Comparison of ENCODE assay signal across 8 cellular contexts in the genomic region with DNA sequence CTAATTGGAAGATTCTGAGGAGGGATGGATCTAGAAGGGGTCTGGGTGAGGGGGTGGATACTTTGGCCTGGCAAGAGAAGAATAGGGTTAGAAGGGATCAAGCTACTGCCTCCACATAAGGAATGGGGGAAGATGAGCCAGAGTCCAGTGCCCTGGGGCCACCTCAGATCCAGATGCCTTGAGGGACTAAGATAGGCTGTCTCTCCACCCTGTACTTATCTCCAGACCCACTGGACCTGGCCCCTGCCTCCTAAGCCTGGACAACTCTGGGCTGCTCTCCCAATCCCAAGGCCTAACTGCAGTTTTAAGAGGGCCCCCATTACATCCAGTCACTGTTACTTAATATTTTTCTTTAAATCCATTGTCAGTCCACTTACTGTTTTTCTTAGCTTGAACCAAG. TPM values are rescaled to one million over a fixed set of nuclear protein-coding genes. Genes with fewer than 3 reads are reported as not detected.
DNase-seq lines count a peak whose midpoint lies in the region; ATAC-seq and TF ChIP-seq lines count a peak whose summit lies in the region.

No MANE protein-coding gene starts in this region.

- no peaks in the 10 kb centered on the region for H3K9me2 ChIP-seq in HCT116 (ENCODE audit: insufficient read depth)

- no TSS peak for BruUV-seq in HCT116 (replicated peaks; lab: Mats Ljungman, UMichigan)

- H3K36me3 Mint-ChIP-seq in activated CD8-positive, alpha-beta T cell treated with anti-CD3 and anti-CD28 coated beads, Interleukin-2, amount 10 ng/mL, durations not matched to agents 7 days and 5 days (ENCODE audit: low read depth) = peaks cover 5% of the 10 kb centered on the region
- peaks cover 37% of the 10 kb centered on the region for H3K36me3 Mint-ChIP-seq in stimulated activated effector memory CD8-positive, alpha-beta T cell treated with anti-CD3 and anti-CD28 coated beads, Interleukin-12 subunit alpha, Interleukin-12 subunit beta, amount 100 ng/mL, for 72 hours

- intact Hi-C loops in HCT116 (cut with micrococcal nuclease) = no loop called here

- H3K4me2 ChIP-seq in HCT116 (ENCODE audit: low read length) = peak overlapping the region; percentile 84

- POLR2A ChIA-PET in HCT116 (lab: Charles Lee) = no interaction called here
- POLR2A ChIA-PET in activated CD8-positive, alpha-beta T cell treated with anti-CD3 and anti-CD28 coated beads, Interleukin-2, amount 10 ng/mL, durations not matched to agents 7 days and 5 days (lab: Charles Lee) = interaction anchor here (1.2 kb wide), 1 partner anchor 13 kb away, joined by 3 read pairs; no protein-coding TSS in a partner anchor

- H3K36me3 ChIP-seq in HCT116 (ENCODE audit: control insufficient read depth in 1 of 2, insufficient read depth in 2 of 2, low read length in 2 of 2) = no peaks in the 10 kb centered on the region
- no peaks in the 10 kb centered on the region for H3K36me3 ChIP-seq in iPS DF 6.9 (ENCODE audit: control insufficient read depth, insufficient read depth, low read length)

- H2AFZ ChIP-seq in HCT116 (ENCODE audit: low read depth, low read length, poor library complexity, severe bottlenecking) = no peak overlapping the region

- H3K4me1 Mint-ChIP-seq in activated CD8-positive, alpha-beta T cell treated with anti-CD3 and anti-CD28 coated beads, Interleukin-2, amount 10 ng/mL, durations not matched to agents 7 days and 5 days (ENCODE audit: low read depth) = peaks cover 26% of the 10 kb centered on the region
- peaks cover 43% of the 10 kb centered on the region for H3K4me1 Mint-ChIP-seq in stimulated activated effector memory CD8-positive, alpha-beta T cell treated with anti-CD3 and anti-CD28 coated beads, Interleukin-12 subunit alpha, Interleukin-12 subunit beta, amount 100 ng/mL, for 72 hours

- no peaks in the 10 kb centered on the region for H3K9me3 Mint-ChIP-seq in activated CD8-positive, alpha-beta T cell treated with anti-CD3 and anti-CD28 coated beads, Interleukin-2, amount 10 ng/mL, durations not matched to agents 7 days and 5 days (ENCODE audit: insufficient read depth)
- H3K9me3 Mint-ChIP-seq in stimulated activated effector memory CD8-positive, alpha-beta T cell treated with anti-CD3 and anti-CD28 coated beads, Interleukin-12 subunit alpha, Interleukin-12 subunit beta, amount 100 ng/mL, for 72 hours = no peaks in the 10 kb centered on the region

- no peak for TF ChIP-seq CTCF in HCT116 (IDR thresholded peaks at IDR 0.05 in 2 of 3, conservative IDR thresholded peaks at IDR 0.05 in 1 of 3; ENCODE audit: borderline replicate concordance in 1 of 3, insufficient read depth in 1 of 3, low read depth in 2 of 3, low read length in 2 of 3)

- CTCF ChIA-PET in HCT116 (lab: Charles Lee) = no interaction called here
- CTCF ChIA-PET in activated CD8-positive, alpha-beta T cell treated with anti-CD3 and anti-CD28 coated beads, Interleukin-2, amount 10 ng/mL, durations not matched to agents 7 days and 5 days (lab: Charles Lee) = interaction anchor here (1.3 kb wide), 1 partner anchor 141 kb away, joined by 4 read pairs; no protein-coding TSS in a partner anchor

- no peaks in the 10 kb centered on the region for H3K27me3 ChIP-seq in HCT116 (ENCODE audit: insufficient read depth, low read length)
- H3K27me3 ChIP-seq in iPS DF 6.9 (ENCODE audit: control insufficient read depth, insufficient read depth, low read length) = no peaks in the 10 kb centered on the region

- H3K9ac ChIP-seq in HCT116 (ENCODE audit: low read length) = peak overlapping the region; percentile 82

- no peaks in the 10 kb centered on the region for H4K20me1 ChIP-seq in HCT116 (ENCODE audit: insufficient read depth)

- DNase-seq in HCT116 (ENCODE audit: low read depth, low spot score) (no peak), iPS DF 6.9 (ENCODE audit: low read depth, low spot score) (no peak), NCI-H1694 treated with DMSO at 0.1 percent for 48 hours (lab: John Stamatoyannopoulos, UW) (no peak)
- DNase-seq in activated CD8-positive, alpha-beta T cell treated with anti-CD3 and anti-CD28 coated beads, Interleukin-2, amount 10 ng/mL, durations not matched to agents 7 days and 5 days = no peak
- no peak for DNase-seq in stimulated activated effector memory CD8-positive, alpha-beta T cell treated with anti-CD3 and anti-CD28 coated beads, Interleukin-12 subunit alpha, Interleukin-12 subunit beta, amount 100 ng/mL, for 72 hours (ENCODE audit: low spot score in 2 of 2)
- DNase-seq in effector CD8-positive, alpha-beta T cell (lab: John Stamatoyannopoulos, UW) = no peak

- peak overlapping the region; percentile 89 for H3K27ac ChIP-seq in HCT116 (ENCODE audit: low read depth, low read length)
- H3K27ac ChIP-seq in iPS DF 6.9 (ENCODE audit: low read length) = no peak overlapping the region

- peak overlapping the region; percentile 95 for H3K4me3 Mint-ChIP-seq in activated CD8-positive, alpha-beta T cell treated with anti-CD3 and anti-CD28 coated beads, Interleukin-2, amount 10 ng/mL, durations not matched to agents 7 days and 5 days
- peak overlapping the region; percentile 89 for H3K4me3 Mint-ChIP-seq in stimulated activated effector memory CD8-positive, alpha-beta T cell treated with anti-CD3 and anti-CD28 coated beads, Interleukin-12 subunit alpha, Interleukin-12 subunit beta, amount 100 ng/mL, for 72 hours

- H3K4me3 ChIP-seq in HCT116 (replicated peaks in 1 of 2; ENCODE audit: low read depth in 1 of 2, low read length in 2 of 2) = peak overlapping the region; percentile 82 to 93
- H3K4me3 ChIP-seq in iPS DF 6.9 (ENCODE audit: low read length) = peak overlapping the region; percentile 96; the same call in 1 of the 2 replicates

- no peaks in the 10 kb centered on the region for H3K27me3 Mint-ChIP-seq in activated CD8-positive, alpha-beta T cell treated with anti-CD3 and anti-CD28 coated beads, Interleukin-2, amount 10 ng/mL, durations not matched to agents 7 days and 5 days (ENCODE audit: low read depth)

- TF ChIP-seq POLR2A in HCT116 (IDR thresholded peaks at IDR 0.05; ENCODE audit: borderline replicate concordance, extremely low read depth, insufficient read depth, insufficient read length) = no peak

- ATAC-seq in HCT116 = no peak
- ATAC-seq in activated CD8-positive, alpha-beta T cell treated with anti-CD3 and anti-CD28 coated beads, Interleukin-2, amount 10 ng/mL, durations not matched to agents 7 days and 5 days = no peak
- no peak for ATAC-seq in stimulated activated effector memory CD8-positive, alpha-beta T cell treated with anti-CD3 and anti-CD28 coated beads, Interleukin-12 subunit alpha, Interleukin-12 subunit beta, amount 100 ng/mL, for 72 hours
- ATAC-seq in HG03432 (IDR thresholded peaks at IDR 0.05; ENCODE audit: unreplicated experiment) = no peak
- no peak for ATAC-seq in GM18520 (IDR thresholded peaks at IDR 0.05; ENCODE audit: unreplicated experiment)

- H3K4me1 ChIP-seq in HCT116 (ENCODE audit: control insufficient read depth in 1 of 2, insufficient read depth in 2 of 2, low read length in 2 of 2) (peaks cover 7 to 21% of the 10 kb centered on the region in 2 experiments; a peak in 3 of 4 replicates), iPS DF 6.9 (ENCODE audit: control insufficient read depth, insufficient read depth, low read length) (peaks cover 2% of the 10 kb centered on the region; the same call in 1 of the 2 replicates)

- H3K9me3 ChIP-seq in HCT116 (ENCODE audit: control insufficient read depth in 1 of 2, insufficient read depth in 1 of 2, low read depth in 1 of 2, low read length in 2 of 2) = no peaks in the 10 kb centered on the region
- H3K9me3 ChIP-seq in iPS DF 6.9 (ENCODE audit: control insufficient read depth, insufficient read depth, low read length) = no peaks in the 10 kb centered on the region

- peaks cover 53% of the 10 kb centered on the region for H3K79me2 ChIP-seq in HCT116 (ENCODE audit: insufficient read depth, low read length)

- H3K27ac Mint-ChIP-seq in activated CD8-positive, alpha-beta T cell treated with anti-CD3 and anti-CD28 coated beads, Interleukin-2, amount 10 ng/mL, durations not matched to agents 7 days and 5 days = peak overlapping the region; percentile 10
- peak overlapping the region; percentile 90 for H3K27ac Mint-ChIP-seq in stimulated activated effector memory CD8-positive, alpha-beta T cell treated with anti-CD3 and anti-CD28 coated beads, Interleukin-12 subunit alpha, Interleukin-12 subunit beta, amount 100 ng/mL, for 72 hours

- TF ChIP-seq RAD21 in HCT116 (IDR thresholded peaks at IDR 0.05; ENCODE audit: low read depth) = no peak

- RAD21 ChIA-PET in HCT116 (lab: Charles Lee; ENCODE audit: low non-redundant PET in 1 of 2, low total read pairs in 2 of 2, uncharacterized antibody in 2 of 2, unreplicated experiment in 2 of 2) = no interaction called here

TF ChIP-seq in HCT116, 20 proteins besides CTCF, POLR2A, EP300 and RAD21 (continues in another document):
- TF ChIP-seq, protein P1, sequence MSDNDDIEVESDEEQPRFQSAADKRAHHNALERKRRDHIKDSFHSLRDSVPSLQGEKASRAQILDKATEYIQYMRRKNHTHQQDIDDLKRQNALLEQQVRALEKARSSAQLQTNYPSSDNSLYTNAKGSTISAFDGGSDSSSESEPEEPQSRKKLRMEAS (IDR thresholded peaks at IDR 0.05) = no peak
- TF ChIP-seq YY1 (IDR thresholded peaks at IDR 0.05; ENCODE audit: extremely low read depth, insufficient replicate concordance, low read depth, low read length) = no peak

RNA-seq across cellular contexts. Expression of a gene that starts 2.0 kb away (rescaled TPM):
- total RNA-seq in HCT116 (2021; ENCODE audit: unreplicated experiment) = 60.7 TPM
- 47.4 and 54.3 TPM in 2 replicates for polyA plus RNA-seq in HCT116 (2012)
- total RNA-seq in activated CD8-positive, alpha-beta T cell treated with anti-CD3 and anti-CD28 coated beads, Interleukin-2, amount 10 ng/mL, durations not matched to agents 7 days and 5 days = 10 to 100 TPM; 31.2 to 32.6 TPM

RNA-seq across cellular contexts. Expression of a gene that starts 17.4 kb away (rescaled TPM):
- 353 TPM for total RNA-seq in HCT116 (2021; ENCODE audit: unreplicated experiment)
- polyA plus RNA-seq in HCT116 (2012) = 469 and 537 TPM in 2 replicates
- total RNA-seq in activated CD8-positive, alpha-beta T cell treated with anti-CD3 and anti-CD28 coated beads, Interleukin-2, amount 10 ng/mL, durations not matched to agents 7 days and 5 days = 100 to 1,000 TPM; 228 to 231 TPM

RNA-seq across cellular contexts. Expression of a gene that starts 22.0 kb away (rescaled TPM):
- 50.3 TPM for total RNA-seq in HCT116 (2021; ENCODE audit: unreplicated experiment)
- polyA plus RNA-seq in HCT116 (2012) = 37.1 and 41.4 TPM in 2 replicates
- 10 to 100 TPM; 55.1 to 55.4 TPM for total RNA-seq in activated CD8-positive, alpha-beta T cell treated with anti-CD3 and anti-CD28 coated beads, Interleukin-2, amount 10 ng/mL, durations not matched to agents 7 days and 5 days

RNA-seq across cellular contexts. Expression of a gene that starts 28.8 kb away (rescaled TPM):
- 74.6 TPM for total RNA-seq in HCT116 (2021; ENCODE audit: unreplicated experiment)
- 59.5 and 63.4 TPM in 2 replicates for polyA plus RNA-seq in HCT116 (2012)
- total RNA-seq in activated CD8-positive, alpha-beta T cell treated with anti-CD3 and anti-CD28 coated beads, Interleukin-2, amount 10 ng/mL, durations not matched to agents 7 days and 5 days = 10 to 100 TPM; 56.6 to 57.8 TPM
